5 cellular contexts compared by ENCODE assay signal in genomic region chr11:83908457-83908856, GRCh38.
"Had no signal": no experiment of that assay in that cellular context is flagged by ENCODE, and none has a peak within 500 bp of the region (broad histone marks: within the 10 kb centered on the region; RNA-seq: fewer than 3 reads in every experiment).

No MANE protein-coding gene starts in this region.

- ATAC-seq: K562 had no signal

- H3K27ac ChIP-seq: HL-60 had no signal

- FAIRE-seq: HTR-8/SVneo, K562 had no signal

- H3K4me3 ChIP-seq: K562 had no signal

- DNase-seq: IMR-90, KBM-7 had no signal
